8 cellular contexts compared by ENCODE assay signal in the genomic region with DNA sequence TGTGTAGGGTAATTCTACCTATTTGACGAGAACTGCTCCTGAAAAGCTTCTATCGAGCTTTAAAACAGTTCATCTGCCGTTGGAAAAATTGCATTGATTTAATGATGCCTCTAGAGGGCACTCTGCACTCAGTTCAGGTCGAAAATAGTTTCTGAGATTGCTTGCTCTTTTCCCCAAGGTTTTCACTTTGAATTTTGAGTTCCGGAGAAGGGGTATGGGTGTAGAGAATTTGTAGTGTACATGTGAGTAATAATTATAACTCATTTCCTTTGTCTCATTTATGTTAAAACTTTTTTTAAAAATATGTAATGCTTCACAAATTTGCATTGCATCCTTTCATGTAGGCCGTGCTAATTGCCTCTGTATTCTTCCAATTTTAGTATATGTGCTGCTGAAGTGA. TPM values are rescaled to one million over a fixed set of nuclear protein-coding genes. Genes with fewer than 3 reads are reported as not detected.
DNase-seq lines count a peak whose midpoint lies in the region; ATAC-seq and TF ChIP-seq lines count a peak whose summit lies in the region.

No MANE protein-coding gene starts in this region.

- no peak overlapping the region for H3K4me3 ChIP-seq in choroid plexus epithelial cell (ENCODE audit: low read depth, low read length)
- no peak overlapping the region for H3K4me3 ChIP-seq in mucosa of descending colon

- H3K9me3 ChIP-seq in mucosa of descending colon, result no peaks in the 10 kb centered on the region

- no peaks in the 10 kb centered on the region for H3K4me1 ChIP-seq in mucosa of descending colon (ENCODE audit: low read depth)

- ATAC-seq in HG03159 (IDR thresholded peaks at IDR 0.05; ENCODE audit: unreplicated experiment), result peak; percentile 29
- peak; percentile 73 for ATAC-seq in mucosa of descending colon
- ATAC-seq in GM18873 (IDR thresholded peaks at IDR 0.05; ENCODE audit: low FRiP score, unreplicated experiment), result no peak
- no peak for ATAC-seq in HG03280 (IDR thresholded peaks at IDR 0.05; ENCODE audit: unreplicated experiment)

- H3K36me3 ChIP-seq in mucosa of descending colon (ENCODE audit: low read depth), result no peaks in the 10 kb centered on the region

- DNase-seq in activated naive CD4-positive, alpha-beta T cell treated with Interleukin-2 at 50 U/mL for 16 hours, result peak; percentile 9
- DNase-seq in activated naive CD4-positive, alpha-beta T cell treated with anti-CD3 and anti-CD28 coated beads, Interleukin-2, amount 50 U/mL, for 16 hours, result no peak
- DNase-seq in RKO (ENCODE audit: low spot score) (peak; percentile 68), choroid plexus epithelial cell (ENCODE audit: low read depth) (peak; percentile 72), mucosa of descending colon (no peak)

- intact Hi-C loops in mucosa of descending colon (cut with DNase I, micrococcal nuclease), result no loop called here

- TF ChIP-seq CTCF in choroid plexus epithelial cell (conservative IDR thresholded peaks at IDR 0.05; ENCODE audit: low read depth, low read length) (peak; percentile 75), mucosa of descending colon (IDR thresholded peaks at IDR 0.05) (peak; percentile 48)

RNA-seq across cellular contexts. Expression of a gene that starts 28.4 kb away (rescaled TPM):
- total RNA-seq in mucosa of descending colon, result 1 to 10 TPM in 2 of 3 donors, under 1 TPM in 1; 0.38 to 2.0 (median 1.1) TPM

Comparison
In these comparisons a context has a peak if more than half of its experiments do, and no peak if none do; other contexts are left out.
1. DNase-seq: peak in activated naive CD4-positive, alpha-beta T cell treated with Interleukin-2 at 50 U/mL for 16 hours (single experiment), RKO (single experiment) and choroid plexus epithelial cell (single experiment); none in activated naive CD4-positive, alpha-beta T cell treated with anti-CD3 and anti-CD28 coated beads, Interleukin-2, amount 50 U/mL, for 16 hours (single experiment) and mucosa of descending colon (0 of 3).
2. ATAC-seq: peak in HG03159 (single experiment) and mucosa of descending colon (single experiment); none in GM18873 (single experiment) and HG03280 (single experiment).